1 cellular context compared by ENCODE assay signal in the genomic region with DNA sequence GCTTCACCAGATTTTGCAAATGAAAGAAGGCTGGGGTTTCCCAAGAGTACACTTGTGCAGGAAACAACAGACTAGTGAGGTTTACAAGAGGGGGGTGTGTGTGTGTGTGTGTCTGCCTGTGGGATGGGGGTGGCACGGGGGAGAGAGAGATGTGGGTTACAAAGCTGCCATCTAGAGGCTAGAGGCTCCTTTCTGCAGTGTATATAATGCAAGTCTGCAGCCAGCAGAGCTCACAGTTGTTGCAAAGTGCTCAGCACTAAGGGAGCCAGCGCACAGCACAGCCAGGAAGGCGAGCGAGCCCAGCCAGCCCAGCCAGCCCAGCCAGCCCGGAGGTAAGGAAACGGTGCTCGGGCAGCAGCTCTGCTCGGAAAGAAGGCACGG.
A peak's percentile ranks its signal among the peaks of the same experiment; 100 is the strongest.
TF ChIP-seq lines count a peak whose summit lies in the region.

Gene ACKR3 (plus strand): TSS at position 233 of the 381 bp plus-strand sequence. CDS start 10,641 bp downstream, outside the sequence.

TF ChIP-seq in GM12878, 131 proteins besides CTCF, POLR2A, EP300 and RAD21 (continued from another document and continues in another):
- TF ChIP-seq, protein P1, sequence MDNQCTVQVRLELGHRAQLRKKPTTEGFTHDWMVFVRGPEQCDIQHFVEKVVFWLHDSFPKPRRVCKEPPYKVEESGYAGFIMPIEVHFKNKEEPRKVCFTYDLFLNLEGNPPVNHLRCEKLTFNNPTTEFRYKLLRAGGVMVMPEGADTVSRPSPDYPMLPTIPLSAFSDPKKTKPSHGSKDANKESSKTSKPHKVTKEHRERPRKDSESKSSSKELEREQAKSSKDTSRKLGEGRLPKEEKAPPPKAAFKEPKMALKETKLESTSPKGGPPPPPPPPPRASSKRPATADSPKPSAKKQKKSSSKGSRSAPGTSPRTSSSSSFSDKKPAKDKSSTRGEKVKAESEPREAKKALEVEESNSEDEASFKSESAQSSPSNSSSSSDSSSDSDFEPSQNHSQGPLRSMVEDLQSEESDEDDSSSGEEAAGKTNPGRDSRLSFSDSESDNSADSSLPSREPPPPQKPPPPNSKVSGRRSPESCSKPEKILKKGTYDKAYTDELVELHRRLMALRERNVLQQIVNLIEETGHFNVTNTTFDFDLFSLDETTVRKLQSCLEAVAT (IDR thresholded peaks at IDR 0.05): peak; percentile 88
- TF ChIP-seq IKZF1 (conservative IDR thresholded peaks at IDR 0.05) (peak; percentile 87), IRF4 (IDR thresholded peaks at IDR 0.05; ENCODE audit: low read depth, low read length) (peak; percentile 67), SMC3 (IDR thresholded peaks at IDR 0.05; ENCODE audit: borderline replicate concordance, low read length) (peak; percentile 79), RB1 (IDR thresholded peaks at IDR 0.05; ENCODE audit: borderline replicate concordance) (peak; percentile 83; the same call in 1 of the 2 replicates), NR2F1 (conservative IDR thresholded peaks at IDR 0.05) (0 out of 2 replicates have a peak, but pooled peaks have one; percentile 42), CREB1 (IDR thresholded peaks at IDR 0.05; ENCODE audit: low read depth) (peak; percentile 44), LARP7 (IDR thresholded peaks at IDR 0.05) (no peak), YY1 (IDR thresholded peaks at IDR 0.05; ENCODE audit: low read depth, low read length) (peak; percentile 71; the same call in 1 of the 2 replicates), SKIL (IDR thresholded peaks at IDR 0.05; ENCODE audit: low read depth, poor library complexity, severe bottlenecking) (peak; percentile 95), ZBED1 (IDR thresholded peaks at IDR 0.05; ENCODE audit: borderline replicate concordance) (peak; percentile 63; the same call in 1 of the 2 replicates), SP1 (IDR thresholded peaks at IDR 0.05; ENCODE audit: low read depth, low read length) (peak; percentile 40), HCFC1 (IDR thresholded peaks at IDR 0.05; ENCODE audit: low read length) (no peak), HDGF (IDR thresholded peaks at IDR 0.05) (peak; percentile 78), MTA2 (IDR thresholded peaks at IDR 0.05; ENCODE audit: low read depth) (peak; percentile 82), ZNF687 (IDR thresholded peaks at IDR 0.05) (peak; percentile 79), TCF12 (IDR thresholded peaks at IDR 0.05; ENCODE audit: low read depth, low read length) (peak; percentile 69; the same call in 1 of the 2 replicates), MEF2A (IDR thresholded peaks at IDR 0.05; ENCODE audit: insufficient read depth, low read depth, low read length) (peak; percentile 71), CBFB (IDR thresholded peaks at IDR 0.05; ENCODE audit: low read depth) (peak; percentile 82), PAX5 (IDR thresholded peaks at IDR 0.05; ENCODE audit: borderline replicate concordance, low read depth, low read length) (peak; percentile 69; the same call in 1 of the 2 replicates), ATF2 (IDR thresholded peaks at IDR 0.05; ENCODE audit: low read length) (peak; percentile 81), SMAD1 (IDR thresholded peaks at IDR 0.05; ENCODE audit: low read depth, partially characterized antibody) (peak; percentile 13), MEF2B (IDR thresholded peaks at IDR 0.05; ENCODE audit: partially characterized antibody, poor library complexity, severe bottlenecking) (peak; percentile 3), ETV6 (conservative IDR thresholded peaks at IDR 0.05 in 1 of 2, IDR thresholded peaks at IDR 0.05 in 1 of 2; ENCODE audit: borderline replicate concordance in 1 of 2, low read depth in 1 of 2) (peak in 1 of 2 experiments; percentile 83; a peak in 2 of 4 replicates), EGR1 (IDR thresholded peaks at IDR 0.05; ENCODE audit: borderline replicate concordance in 1 of 2, low read depth in 2 of 2, low read length in 2 of 2) (peak in 1 of 2 experiments; percentile 47; a peak in 1 of 3 replicates), DPF2 (IDR thresholded peaks at IDR 0.05) (no peak; the same call in 1 of the 2 replicates), SMARCA5 (IDR thresholded peaks at IDR 0.05) (peak; percentile 87), SRF (IDR thresholded peaks at IDR 0.05; ENCODE audit: low read depth in 2 of 2, low read length in 2 of 2) (no peak), EED (IDR thresholded peaks at IDR 0.05; ENCODE audit: low read depth) (peak; percentile 88; the same call in 1 of the 2 replicates), TARDBP (IDR thresholded peaks at IDR 0.05; ENCODE audit: borderline replicate concordance) (0 out of 2 replicates have a peak, but pooled peaks have one; percentile 32), IKZF2 (IDR thresholded peaks at IDR 0.05) (peak; percentile 95 to 96), ATF7 (IDR thresholded peaks at IDR 0.05; ENCODE audit: low read depth) (peak; percentile 93), RELA (IDR thresholded peaks at IDR 0.05; ENCODE audit: borderline replicate concordance, partially characterized antibody) (peak; percentile 89), ZNF24 (IDR thresholded peaks at IDR 0.05) (peak; percentile 82), ZNF207 (IDR thresholded peaks at IDR 0.05; ENCODE audit: borderline replicate concordance) (0 out of 2 replicates have a peak, but pooled peaks have one; percentile 64), TCF3 (IDR thresholded peaks at IDR 0.05; ENCODE audit: borderline replicate concordance, insufficient read depth, low read depth, low read length) (no peak; the same call in 1 of the 2 replicates)
- TF ChIP-seq, protein P2, sequence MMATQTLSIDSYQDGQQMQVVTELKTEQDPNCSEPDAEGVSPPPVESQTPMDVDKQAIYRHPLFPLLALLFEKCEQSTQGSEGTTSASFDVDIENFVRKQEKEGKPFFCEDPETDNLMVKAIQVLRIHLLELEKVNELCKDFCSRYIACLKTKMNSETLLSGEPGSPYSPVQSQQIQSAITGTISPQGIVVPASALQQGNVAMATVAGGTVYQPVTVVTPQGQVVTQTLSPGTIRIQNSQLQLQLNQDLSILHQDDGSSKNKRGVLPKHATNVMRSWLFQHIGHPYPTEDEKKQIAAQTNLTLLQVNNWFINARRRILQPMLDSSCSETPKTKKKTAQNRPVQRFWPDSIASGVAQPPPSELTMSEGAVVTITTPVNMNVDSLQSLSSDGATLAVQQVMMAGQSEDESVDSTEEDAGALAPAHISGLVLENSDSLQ (IDR thresholded peaks at IDR 0.05): peak; percentile 29; the same call in 1 of the 2 replicates
- TF ChIP-seq, protein P3, sequence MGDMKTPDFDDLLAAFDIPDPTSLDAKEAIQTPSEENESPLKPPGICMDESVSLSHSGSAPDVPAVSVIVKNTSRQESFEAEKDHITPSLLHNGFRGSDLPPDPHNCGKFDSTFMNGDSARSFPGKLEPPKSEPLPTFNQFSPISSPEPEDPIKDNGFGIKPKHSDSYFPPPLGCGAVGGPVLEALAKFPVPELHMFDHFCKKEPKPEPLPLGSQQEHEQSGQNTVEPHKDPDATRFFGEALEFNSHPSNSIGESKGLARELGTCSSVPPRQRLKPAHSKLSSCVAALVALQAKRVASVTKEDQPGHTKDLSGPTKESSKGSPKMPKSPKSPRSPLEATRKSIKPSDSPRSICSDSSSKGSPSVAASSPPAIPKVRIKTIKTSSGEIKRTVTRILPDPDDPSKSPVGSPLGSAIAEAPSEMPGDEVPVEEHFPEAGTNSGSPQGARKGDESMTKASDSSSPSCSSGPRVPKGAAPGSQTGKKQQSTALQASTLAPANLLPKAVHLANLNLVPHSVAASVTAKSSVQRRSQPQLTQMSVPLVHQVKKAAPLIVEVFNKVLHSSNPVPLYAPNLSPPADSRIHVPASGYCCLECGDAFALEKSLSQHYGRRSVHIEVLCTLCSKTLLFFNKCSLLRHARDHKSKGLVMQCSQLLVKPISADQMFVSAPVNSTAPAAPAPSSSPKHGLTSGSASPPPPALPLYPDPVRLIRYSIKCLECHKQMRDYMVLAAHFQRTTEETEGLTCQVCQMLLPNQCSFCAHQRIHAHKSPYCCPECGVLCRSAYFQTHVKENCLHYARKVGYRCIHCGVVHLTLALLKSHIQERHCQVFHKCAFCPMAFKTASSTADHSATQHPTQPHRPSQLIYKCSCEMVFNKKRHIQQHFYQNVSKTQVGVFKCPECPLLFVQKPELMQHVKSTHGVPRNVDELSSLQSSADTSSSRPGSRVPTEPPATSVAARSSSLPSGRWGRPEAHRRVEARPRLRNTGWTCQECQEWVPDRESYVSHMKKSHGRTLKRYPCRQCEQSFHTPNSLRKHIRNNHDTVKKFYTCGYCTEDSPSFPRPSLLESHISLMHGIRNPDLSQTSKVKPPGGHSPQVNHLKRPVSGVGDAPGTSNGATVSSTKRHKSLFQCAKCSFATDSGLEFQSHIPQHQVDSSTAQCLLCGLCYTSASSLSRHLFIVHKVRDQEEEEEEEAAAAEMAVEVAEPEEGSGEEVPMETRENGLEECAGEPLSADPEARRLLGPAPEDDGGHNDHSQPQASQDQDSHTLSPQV (IDR thresholded peaks at IDR 0.05): peak; percentile 71; the same call in 1 of the 2 replicates
- TF ChIP-seq, protein P4, sequence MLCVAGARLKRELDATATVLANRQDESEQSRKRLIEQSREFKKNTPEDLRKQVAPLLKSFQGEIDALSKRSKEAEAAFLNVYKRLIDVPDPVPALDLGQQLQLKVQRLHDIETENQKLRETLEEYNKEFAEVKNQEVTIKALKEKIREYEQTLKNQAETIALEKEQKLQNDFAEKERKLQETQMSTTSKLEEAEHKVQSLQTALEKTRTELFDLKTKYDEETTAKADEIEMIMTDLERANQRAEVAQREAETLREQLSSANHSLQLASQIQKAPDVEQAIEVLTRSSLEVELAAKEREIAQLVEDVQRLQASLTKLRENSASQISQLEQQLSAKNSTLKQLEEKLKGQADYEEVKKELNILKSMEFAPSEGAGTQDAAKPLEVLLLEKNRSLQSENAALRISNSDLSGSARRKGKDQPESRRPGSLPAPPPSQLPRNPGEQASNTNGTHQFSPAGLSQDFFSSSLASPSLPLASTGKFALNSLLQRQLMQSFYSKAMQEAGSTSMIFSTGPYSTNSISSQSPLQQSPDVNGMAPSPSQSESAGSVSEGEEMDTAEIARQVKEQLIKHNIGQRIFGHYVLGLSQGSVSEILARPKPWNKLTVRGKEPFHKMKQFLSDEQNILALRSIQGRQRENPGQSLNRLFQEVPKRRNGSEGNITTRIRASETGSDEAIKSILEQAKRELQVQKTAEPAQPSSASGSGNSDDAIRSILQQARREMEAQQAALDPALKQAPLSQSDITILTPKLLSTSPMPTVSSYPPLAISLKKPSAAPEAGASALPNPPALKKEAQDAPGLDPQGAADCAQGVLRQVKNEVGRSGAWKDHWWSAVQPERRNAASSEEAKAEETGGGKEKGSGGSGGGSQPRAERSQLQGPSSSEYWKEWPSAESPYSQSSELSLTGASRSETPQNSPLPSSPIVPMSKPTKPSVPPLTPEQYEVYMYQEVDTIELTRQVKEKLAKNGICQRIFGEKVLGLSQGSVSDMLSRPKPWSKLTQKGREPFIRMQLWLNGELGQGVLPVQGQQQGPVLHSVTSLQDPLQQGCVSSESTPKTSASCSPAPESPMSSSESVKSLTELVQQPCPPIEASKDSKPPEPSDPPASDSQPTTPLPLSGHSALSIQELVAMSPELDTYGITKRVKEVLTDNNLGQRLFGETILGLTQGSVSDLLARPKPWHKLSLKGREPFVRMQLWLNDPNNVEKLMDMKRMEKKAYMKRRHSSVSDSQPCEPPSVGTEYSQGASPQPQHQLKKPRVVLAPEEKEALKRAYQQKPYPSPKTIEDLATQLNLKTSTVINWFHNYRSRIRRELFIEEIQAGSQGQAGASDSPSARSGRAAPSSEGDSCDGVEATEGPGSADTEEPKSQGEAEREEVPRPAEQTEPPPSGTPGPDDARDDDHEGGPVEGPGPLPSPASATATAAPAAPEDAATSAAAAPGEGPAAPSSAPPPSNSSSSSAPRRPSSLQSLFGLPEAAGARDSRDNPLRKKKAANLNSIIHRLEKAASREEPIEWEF (IDR thresholded peaks at IDR 0.05; ENCODE audit: insufficient replicate concordance, low read depth, low read length): peak; percentile 62
